ENCODE assay signal across 15 cellular contexts in genomic region chr16:86579268-86580062, GRCh38. TPM values are rescaled to one million over a fixed set of nuclear protein-coding genes. Genes with fewer than 3 reads are reported as not detected.
A peak's percentile ranks its signal among the peaks of the same experiment; 100 is the strongest.
DNase-seq lines count a peak whose midpoint lies in the region; ATAC-seq and TF ChIP-seq lines count a peak whose summit lies in the region.
"Had no signal": no experiment of that assay in that cellular context is flagged by ENCODE, and none has a peak within 500 bp of the region (broad histone marks: within the 10 kb centered on the region; RNA-seq: fewer than 3 reads in every experiment).

No MANE protein-coding gene starts in this region.

- peaks cover 6% of the 10 kb centered on the region for H3K79me1 ChIP-seq in mesenchymal stem cell (replicated peaks; ENCODE audit: low read length, poor library complexity, severe bottlenecking)

- no TSS peak for BruUV-seq in PC-3 (replicated peaks; lab: Mats Ljungman, UMichigan)

- no peak for TF ChIP-seq EP300 in upper lobe of left lung (IDR thresholded peaks at IDR 0.05)

- peak overlapping the region; percentile 83 for H2AK5ac ChIP-seq in mesenchymal stem cell (ENCODE audit: low read length, severe bottlenecking)

- 3% methylated on average over 65 of the region's 69 CpGs for WGBS in mesenchymal stem cell
- WGBS in upper lobe of left lung, 2 donors, result 5 to 15% methylated on average over 21 to 48 of the region's 69 CpGs

- H3K4me3 ChIP-seq in cardiac muscle cell (peak overlapping the region; percentile 32), duodenal mucosa (ENCODE audit: low read depth in 1 of 2, low read length in 2 of 2) (peak overlapping the region; percentile 35 to 58), mesenchymal stem cell (ENCODE audit: insufficient read depth in 1 of 2, low read depth in 1 of 2, low read length in 2 of 2) (peak overlapping the region; percentile 52 to 86), upper lobe of left lung (peak overlapping the region in 3 of 4 donors; percentile 12 to 42 (median 36)), PC-3 (ENCODE audit: low read length) (no peak overlapping the region)
- H3K4me3 ChIP-seq: K562, uterus had no signal

- H3K9ac ChIP-seq in duodenal mucosa (ENCODE audit: low read depth in 1 of 2, low read length in 2 of 2) (no peak overlapping the region), mesenchymal stem cell (ENCODE audit: low read length) (peak overlapping the region; percentile 86), PC-3 (ENCODE audit: low read length) (no peak overlapping the region)

- TF ChIP-seq CTCF in cardiac muscle cell (IDR thresholded peaks at IDR 0.05; ENCODE audit: low read depth, low read length) (no peak), upper lobe of left lung (IDR thresholded peaks at IDR 0.05) (no peak), PC-3 (conservative IDR thresholded peaks at IDR 0.05; ENCODE audit: low read depth, low read length) (no peak)

- no peak for ATAC-seq in left ventricle myocardium superior
- ATAC-seq in upper lobe of left lung (ENCODE audit: low FRiP score in 2 of 2), result no peak
- no peak for ATAC-seq in GM19035 (IDR thresholded peaks at IDR 0.05; ENCODE audit: unreplicated experiment)
- no peak for ATAC-seq in PC-3
- ATAC-seq: K562 had no signal

- peak overlapping the region in 1 of 2 experiments; percentile 96 for H3K23ac ChIP-seq in mesenchymal stem cell (ENCODE audit: low read length in 2 of 2)

- no peaks in the 10 kb centered on the region for H3K9me2 ChIP-seq in PC-3 (replicated peaks; ENCODE audit: low read length)

- H2BK120ac ChIP-seq in mesenchymal stem cell (ENCODE audit: low read depth, low read length), result peak overlapping the region; percentile 97

- H2BK12ac ChIP-seq in mesenchymal stem cell (ENCODE audit: low read length in 2 of 2), result peak overlapping the region; percentile 75 to 86

- peak in 1 of 2 donors; percentile 33 for DNase-seq in cardiac muscle cell (ENCODE audit: low read depth in 1 of 2, low spot score in 1 of 2)
- no peak for DNase-seq in left ventricle myocardium superior
- DNase-seq in mesenchymal stem cell, result peak; percentile 51
- peak in 1 of 2 donors; percentile 71 for DNase-seq in upper lobe of left lung
- DNase-seq in PC-3, result no peak
- DNase-seq in GF-D8 (lab: John Stamatoyannopoulos, UW), result no peak
- DNase-seq: activated CD8-positive, alpha-beta T cell treated with anti-CD3 and anti-CD28 coated beads for 36 hours; anterior cingulate cortex; head of caudate nucleus; NCI-H2171 treated with DMSO at 0.1 percent for 48 hours; SIG-M5; uterus had no signal

- H3K4ac ChIP-seq in mesenchymal stem cell (ENCODE audit: low read depth in 1 of 2, low read length in 2 of 2), result peak overlapping the region; percentile 95 to 100

- H4K8ac ChIP-seq in mesenchymal stem cell (ENCODE audit: low read length), result peak overlapping the region; percentile 100

- H3K9me3 ChIP-seq in cardiac muscle cell (ENCODE audit: low read depth) (no peaks in the 10 kb centered on the region), duodenal mucosa (ENCODE audit: control insufficient read depth in 1 of 2, low read length in 2 of 2) (no peaks in the 10 kb centered on the region), mesenchymal stem cell (ENCODE audit: control insufficient read depth, low read length) (no peaks in the 10 kb centered on the region), upper lobe of left lung (no peaks in the 10 kb centered on the region), PC-3 (ENCODE audit: low read length) (no peaks in the 10 kb centered on the region)
- H3K9me3 ChIP-seq: uterus had no signal

- TF ChIP-seq POLR2A in upper lobe of left lung (IDR thresholded peaks at IDR 0.05), result no peak

- no peak overlapping the region for H2AFZ ChIP-seq in mesenchymal stem cell (ENCODE audit: low read depth, low read length)
- no peak overlapping the region for H2AFZ ChIP-seq in PC-3 (ENCODE audit: low read length)

- peak overlapping the region; percentile 100 for H2BK15ac ChIP-seq in mesenchymal stem cell (ENCODE audit: low read depth, poor library complexity, severe bottlenecking)

- intact Hi-C loops in left ventricle myocardium superior (cut with micrococcal nuclease) (loop anchor here (10.0 kb wide), 1 partner anchor 175 kb away; no protein-coding TSS in a partner anchor), PC-3 (cut with micrococcal nuclease) (loop anchor here (5.0 kb wide), 2 partner anchors 243 to 483 kb away; no protein-coding TSS in a partner anchor)

- peaks cover 66% of the 10 kb centered on the region for H3K27me3 ChIP-seq in cardiac muscle cell
- H3K27me3 ChIP-seq in duodenal mucosa (ENCODE audit: control insufficient read depth in 1 of 2, insufficient read depth in 2 of 2, low read length in 2 of 2), result peaks cover 44 to 67% of the 10 kb centered on the region in 2 donors
- H3K27me3 ChIP-seq in mesenchymal stem cell (ENCODE audit: control insufficient read depth in 1 of 2, insufficient read depth in 1 of 2, low read length in 2 of 2), result no peaks in the 10 kb centered on the region
- H3K27me3 ChIP-seq in upper lobe of left lung, result peaks cover 0 to 39% (median 13%) of the 10 kb centered on the region in 4 donors
- H3K27me3 ChIP-seq in PC-3 (ENCODE audit: low read length), result no peaks in the 10 kb centered on the region

- H3K27ac ChIP-seq in cardiac muscle cell (no peak overlapping the region), duodenal mucosa (ENCODE audit: low read depth, low read length) (peak overlapping the region; percentile 32), mesenchymal stem cell (ENCODE audit: low read length, poor library complexity, severe bottlenecking) (peak overlapping the region; percentile 53), upper lobe of left lung (peak overlapping the region; percentile 45 to 77 (median 63)), PC-3 (ENCODE audit: low read length) (no peak overlapping the region)

- peak overlapping the region; percentile 96 for H2BK5ac ChIP-seq in mesenchymal stem cell (ENCODE audit: low read depth, low read length, poor library complexity, severe bottlenecking)

- H4K20me1 ChIP-seq in PC-3 (ENCODE audit: low read length), result no peaks in the 10 kb centered on the region

- CTCF ChIA-PET in PC-3 (lab: Charles Lee), result no interaction called here

- peak overlapping the region; percentile 100 for H4K91ac ChIP-seq in mesenchymal stem cell (ENCODE audit: low read length)

- H3K36me3 ChIP-seq in cardiac muscle cell (no peaks in the 10 kb centered on the region), duodenal mucosa (ENCODE audit: control insufficient read depth in 1 of 2, insufficient read depth in 2 of 2, low read length in 2 of 2) (no peaks in the 10 kb centered on the region), mesenchymal stem cell (ENCODE audit: control insufficient read depth in 1 of 2, insufficient read depth in 2 of 2, low read depth in 1 of 2, low read length in 2 of 2) (peaks cover 0 to 3% of the 10 kb centered on the region in 2 experiments), upper lobe of left lung (no peaks in the 10 kb centered on the region), PC-3 (ENCODE audit: low read depth, low read length) (no peaks in the 10 kb centered on the region)
- H3K36me3 ChIP-seq: uterus had no signal

- H3K4me2 ChIP-seq in mesenchymal stem cell (ENCODE audit: low read length, poor library complexity, severe bottlenecking) (peak overlapping the region; percentile 88), PC-3 (ENCODE audit: low read length) (no peak overlapping the region)

- peaks cover 21% of the 10 kb centered on the region for H3K79me2 ChIP-seq in PC-3 (ENCODE audit: low read length)

- H3K4me1 ChIP-seq in cardiac muscle cell (ENCODE audit: low read depth), result peaks cover 3% of the 10 kb centered on the region
- H3K4me1 ChIP-seq in duodenal mucosa (ENCODE audit: control insufficient read depth in 1 of 2, insufficient read depth in 2 of 2, low read length in 2 of 2), result peaks cover 0 to 4% of the 10 kb centered on the region in 2 donors
- peaks cover 41% of the 10 kb centered on the region for H3K4me1 ChIP-seq in mesenchymal stem cell (ENCODE audit: control insufficient read depth, insufficient read depth, low read depth, low read length)
- H3K4me1 ChIP-seq in upper lobe of left lung, result peaks cover 16 to 41% (median 33%) of the 10 kb centered on the region in 4 donors
- peaks cover 23% of the 10 kb centered on the region for H3K4me1 ChIP-seq in PC-3 (ENCODE audit: insufficient read depth, low read length)
- H3K4me1 ChIP-seq: uterus had no signal

- POLR2A ChIA-PET in PC-3 (lab: Charles Lee; ENCODE audit: unreplicated experiment), result no interaction called here

- no peaks in the 10 kb centered on the region for H3F3A ChIP-seq in PC-3 (ENCODE audit: low read length, unreplicated experiment)

- peak overlapping the region; percentile 99 to 100 for H3K18ac ChIP-seq in mesenchymal stem cell (ENCODE audit: low read depth in 1 of 2, low read length in 2 of 2)

- peak overlapping the region in 1 of 2 experiments; percentile 35 for H3K14ac ChIP-seq in mesenchymal stem cell (ENCODE audit: low read length in 2 of 2)

RNA-seq across cellular contexts. Expression of gene FOXL1, which starts 1.1 kb away (rescaled TPM):
- 2.0 and 4.2 TPM in 2 replicates for total RNA-seq in cardiac muscle cell
- 0.61 and 2.4 TPM in 2 replicates for polyA plus RNA-seq in cardiac muscle cell
- total RNA-seq in left ventricle myocardium superior, result 0.32 TPM
- polyA plus RNA-seq in mesenchymal stem cell (2013, experiment 1 of 2), result 10.5 TPM
- polyA plus RNA-seq in mesenchymal stem cell (2013, experiment 2 of 2), result 11.8 TPM
- 1 to 10 TPM in 2 of 6 donors, under 1 TPM in 3, not detected in 1; 0.22 to 2.2 (median 0.49) TPM for total RNA-seq in upper lobe of left lung
- total RNA-seq in PC-3 (2014; rRNA removed), result 8.1 and 10.9 TPM in 2 replicates
- total RNA-seq: activated CD8-positive, alpha-beta T cell treated with anti-CD3 and anti-CD28 coated beads for 36 hours; K562 had no signal
- polyA plus RNA-seq: K562 had no signal

RNA-seq across cellular contexts. Expression of gene FOXC2, which starts 12.8 kb away (rescaled TPM):
- total RNA-seq in cardiac muscle cell, result 0.56 and 2.4 TPM in 2 replicates
- polyA plus RNA-seq in cardiac muscle cell, result 3.7 and 10.5 TPM in 2 replicates
- 1.9 TPM for total RNA-seq in left ventricle myocardium superior
- polyA plus RNA-seq in mesenchymal stem cell (2013, experiment 1 of 2), result 2.7 TPM
- polyA plus RNA-seq in mesenchymal stem cell (2013, experiment 2 of 2), result 2.8 TPM
- 1 to 10 TPM in 1 of 6 donors, under 1 TPM in 3, not detected in 2; 0.39 to 1.9 (median 0.56) TPM for total RNA-seq in upper lobe of left lung
- not detected in 2 replicates for total RNA-seq in PC-3 (2014; rRNA removed)
- total RNA-seq: activated CD8-positive, alpha-beta T cell treated with anti-CD3 and anti-CD28 coated beads for 36 hours had no signal

RNA-seq across cellular contexts. Expression of gene MTHFSD, which starts 24.4 kb away (rescaled TPM):
- total RNA-seq in cardiac muscle cell (17.8 and 36.0 TPM in 2 replicates), left ventricle myocardium superior (12.6 TPM), upper lobe of left lung (10 to 100 TPM; 13.8 to 39.8 (median 22.0) TPM), PC-3 (2014; rRNA removed) (11.9 and 17.1 TPM in 2 replicates)
- polyA plus RNA-seq in cardiac muscle cell, result 23.0 and 28.8 TPM in 2 replicates
- 8.3 TPM for polyA plus RNA-seq in mesenchymal stem cell (2013, experiment 1 of 2)
- polyA plus RNA-seq in mesenchymal stem cell (2013, experiment 2 of 2), result 6.8 TPM

Comparison
In these comparisons a context has a peak if more than half of its experiments do, and no peak if none do; other contexts are left out.
1. H3K27ac ChIP-seq: peak in duodenal mucosa (single experiment), mesenchymal stem cell (single experiment) and upper lobe of left lung (4 of 4); none in cardiac muscle cell (single experiment) and PC-3 (single experiment).